Comparison of ENCODE assay signal across 8 cellular contexts in genomic region chr14:90383731-90384542, GRCh38. TPM values are rescaled to one million over a fixed set of nuclear protein-coding genes. Genes with fewer than 3 reads are reported as not detected.
A peak's percentile ranks its signal among the peaks of the same experiment; 100 is the strongest.
DNase-seq lines count a peak whose midpoint lies in the region; ATAC-seq and TF ChIP-seq lines count a peak whose summit lies in the region.

No MANE protein-coding gene starts in this region.

- peak; percentile 11 for ATAC-seq in HG02759 (IDR thresholded peaks at IDR 0.05; ENCODE audit: unreplicated experiment)
- peak; percentile 41 for ATAC-seq in activated CD8-positive, alpha-beta T cell treated with anti-CD3 and anti-CD28 coated beads for 36 hours
- ATAC-seq in stimulated activated naive B cell treated with anti-CD40 and anti-IgM and Interleukin-4, amounts not matched to agents 10 μg/mL and 1 μg/mL and 100 μg/mL, for 72 hours (replicated peaks) = peak; percentile 35

- CTCF ChIA-PET in activated CD8-positive, alpha-beta T cell treated with anti-CD3 and anti-CD28 coated beads for 36 hours (lab: Charles Lee) = interaction anchor here (0.9 to 4.4 kb wide), 6 partner anchors 10 to 53 kb away, joined by 3 to 33 read pairs (median 4); partner anchors contain the start of genes CALM1 and NRDE2

- H3K4me3 ChIP-seq in epithelial cell of esophagus (ENCODE audit: low read length) = peak overlapping the region; percentile 88

- H3K9me3 Mint-ChIP-seq in activated CD8-positive, alpha-beta T cell treated with anti-CD3 and anti-CD28 coated beads for 36 hours = no peaks in the 10 kb centered on the region
- no peaks in the 10 kb centered on the region for H3K9me3 Mint-ChIP-seq in stimulated activated naive B cell treated with anti-CD40 and anti-IgM and Interleukin-4, amounts not matched to agents 10 μg/mL and 1 μg/mL and 100 μg/mL, for 72 hours

- no peak overlapping the region for H3K27ac Mint-ChIP-seq in activated CD8-positive, alpha-beta T cell treated with anti-CD3 and anti-CD28 coated beads for 36 hours
- no peak overlapping the region for H3K27ac Mint-ChIP-seq in stimulated activated naive B cell treated with anti-CD40 and anti-IgM and Interleukin-4, amounts not matched to agents 10 μg/mL and 1 μg/mL and 100 μg/mL, for 72 hours

- POLR2A ChIA-PET in activated CD8-positive, alpha-beta T cell treated with anti-CD3 and anti-CD28 coated beads for 36 hours (lab: Charles Lee) = interaction anchor here (0.6 to 12.5 kb wide), 19 partner anchors 9 to 677 kb away, joined by 3 to 365 read pairs (median 4); partner anchors contain the start of genes CALM1, EFCAB11, NRDE2 and RPS6KA5

- no peaks in the 10 kb centered on the region for H3K27me3 Mint-ChIP-seq in activated CD8-positive, alpha-beta T cell treated with anti-CD3 and anti-CD28 coated beads for 36 hours
- no peaks in the 10 kb centered on the region for H3K27me3 Mint-ChIP-seq in stimulated activated naive B cell treated with anti-CD40 and anti-IgM and Interleukin-4, amounts not matched to agents 10 μg/mL and 1 μg/mL and 100 μg/mL, for 72 hours

- no peaks in the 10 kb centered on the region for H3K36me3 Mint-ChIP-seq in activated CD8-positive, alpha-beta T cell treated with anti-CD3 and anti-CD28 coated beads for 36 hours (ENCODE audit: low read depth)
- H3K36me3 Mint-ChIP-seq in stimulated activated naive B cell treated with anti-CD40 and anti-IgM and Interleukin-4, amounts not matched to agents 10 μg/mL and 1 μg/mL and 100 μg/mL, for 72 hours = no peaks in the 10 kb centered on the region

- no peak for TF ChIP-seq CTCF in activated CD8-positive, alpha-beta T cell treated with anti-CD3 and anti-CD28 coated beads for 36 hours (IDR thresholded peaks at IDR 0.05)
- TF ChIP-seq CTCF in epithelial cell of esophagus (IDR thresholded peaks at IDR 0.05; ENCODE audit: insufficient read depth, low read depth, low read length, missing control alignments) = no peak

- no peak overlapping the region for H3K4me3 Mint-ChIP-seq in activated CD8-positive, alpha-beta T cell treated with anti-CD3 and anti-CD28 coated beads for 36 hours
- no peak overlapping the region for H3K4me3 Mint-ChIP-seq in stimulated activated naive B cell treated with anti-CD40 and anti-IgM and Interleukin-4, amounts not matched to agents 10 μg/mL and 1 μg/mL and 100 μg/mL, for 72 hours

- DNase-seq in GDM1 (lab: John Stamatoyannopoulos, UW) (peak; percentile 14), NCI-H2227 (lab: John Stamatoyannopoulos, UW; ENCODE audit: unreplicated experiment) (peak; percentile 76), epithelial cell of esophagus (ENCODE audit: low read depth) (peak; percentile 37), mucosa of gallbladder (ENCODE audit: low spot score) (peak; percentile 62), SIG-M5 (lab: John Stamatoyannopoulos, UW) (no peak)
- peak; percentile 78 for DNase-seq in activated CD8-positive, alpha-beta T cell treated with anti-CD3 and anti-CD28 coated beads for 36 hours
- peak; percentile 47 for DNase-seq in stimulated activated naive B cell treated with anti-CD40 and anti-IgM and Interleukin-4, amounts not matched to agents 10 μg/mL and 1 μg/mL and 100 μg/mL, for 72 hours

- peaks cover 26% of the 10 kb centered on the region for H3K4me1 Mint-ChIP-seq in activated CD8-positive, alpha-beta T cell treated with anti-CD3 and anti-CD28 coated beads for 36 hours (ENCODE audit: low read depth)
- H3K4me1 Mint-ChIP-seq in stimulated activated naive B cell treated with anti-CD40 and anti-IgM and Interleukin-4, amounts not matched to agents 10 μg/mL and 1 μg/mL and 100 μg/mL, for 72 hours = peaks cover 5 to 7% of the 10 kb centered on the region in 2 donors

- intact Hi-C loops in activated CD8-positive, alpha-beta T cell treated with anti-CD3 and anti-CD28 coated beads for 36 hours (cut with micrococcal nuclease) = loop anchor here (1.0 kb wide), 2 partner anchors 14 to 53 kb away; partner anchors contain the start of gene NRDE2

RNA-seq across cellular contexts. Expression of gene CALM1, which starts 12.9 kb away (rescaled TPM):
- 100 to 1,000 TPM; 365 to 373 TPM for total RNA-seq in activated CD8-positive, alpha-beta T cell treated with anti-CD3 and anti-CD28 coated beads for 36 hours
- 713 TPM for total RNA-seq in mucosa of gallbladder

RNA-seq across cellular contexts. Expression of gene NRDE2, which starts 52.2 kb away (rescaled TPM):
- total RNA-seq in activated CD8-positive, alpha-beta T cell treated with anti-CD3 and anti-CD28 coated beads for 36 hours = 10 to 100 TPM; 19.2 to 21.0 TPM
- total RNA-seq in mucosa of gallbladder = 32.5 TPM
